In genomic region chr6:135667694-135668455, GRCh38 we compare ENCODE assay signal across 9 cellular contexts.
DNase-seq lines count a peak whose midpoint lies in the region; ATAC-seq lines count a peak whose summit lies in the region.
"Had no signal": no experiment of that assay in that cellular context is flagged by ENCODE, and none has a peak within 500 bp of the region (broad histone marks: within the 10 kb centered on the region; RNA-seq: fewer than 3 reads in every experiment).

No MANE protein-coding gene starts in this region.

- H3K36me3 Mint-ChIP-seq in activated naive CD8-positive, alpha-beta T cell treated with anti-CD3 and anti-CD28 coated beads for 36 hours, result peaks cover 2% of the 10 kb centered on the region

- H3K4me1 ChIP-seq in subcutaneous abdominal adipose tissue (ENCODE audit: control insufficient read depth in 5 of 5, insufficient read depth in 5 of 5, low read length in 5 of 5), result peaks cover 3 to 10% (median 8%) of the 10 kb centered on the region in 5 donors

- peaks cover 0 to 12% (median 6%) of the 10 kb centered on the region in 5 donors for H3K9me3 ChIP-seq in subcutaneous abdominal adipose tissue (ENCODE audit: control insufficient read depth in 5 of 5, low read length in 5 of 5)

- peaks cover 2% of the 10 kb centered on the region for H3K4me1 Mint-ChIP-seq in activated naive CD8-positive, alpha-beta T cell treated with anti-CD3 and anti-CD28 coated beads for 36 hours
- peaks cover 22% of the 10 kb centered on the region for H3K4me1 Mint-ChIP-seq in stimulated activated naive CD8-positive, alpha-beta T cell treated with anti-CD3 and anti-CD28 coated beads, Interleukin-15, amount 100 ng/mL, for 72 hours

- peaks cover 28% of the 10 kb centered on the region for H3K27me3 Mint-ChIP-seq in activated naive CD8-positive, alpha-beta T cell treated with anti-CD3 and anti-CD28 coated beads for 36 hours
- H3K27me3 Mint-ChIP-seq in stimulated activated naive CD8-positive, alpha-beta T cell treated with anti-CD3 and anti-CD28 coated beads, Interleukin-15, amount 100 ng/mL, for 72 hours, result peaks cover 30% of the 10 kb centered on the region

- no peak overlapping the region for H3K27ac Mint-ChIP-seq in activated naive CD8-positive, alpha-beta T cell treated with anti-CD3 and anti-CD28 coated beads for 36 hours
- H3K27ac Mint-ChIP-seq in stimulated activated naive CD8-positive, alpha-beta T cell treated with anti-CD3 and anti-CD28 coated beads, Interleukin-15, amount 100 ng/mL, for 72 hours, result no peak overlapping the region

- no peaks in the 10 kb centered on the region for H3K36me3 ChIP-seq in subcutaneous abdominal adipose tissue (ENCODE audit: control insufficient read depth in 5 of 5, insufficient read depth in 5 of 5, low read length in 5 of 5)

- peaks cover 0 to 3% (median 0%) of the 10 kb centered on the region in 5 donors for H3K27me3 ChIP-seq in subcutaneous abdominal adipose tissue (ENCODE audit: control insufficient read depth in 5 of 5, insufficient read depth in 4 of 5, low read length in 5 of 5)

- no peak overlapping the region for H3K27ac ChIP-seq in subcutaneous abdominal adipose tissue (ENCODE audit: low read depth, low read length)

- no peak overlapping the region for H3K4me3 Mint-ChIP-seq in activated naive CD8-positive, alpha-beta T cell treated with anti-CD3 and anti-CD28 coated beads for 36 hours
- H3K4me3 Mint-ChIP-seq in stimulated activated naive CD8-positive, alpha-beta T cell treated with anti-CD3 and anti-CD28 coated beads, Interleukin-15, amount 100 ng/mL, for 72 hours, result no peak overlapping the region

- DNase-seq in NCI-H1105 treated with DMSO at 0.1 percent for 48 hours (lab: John Stamatoyannopoulos, UW), result peak; percentile 33
- no peak for DNase-seq in NCI-H1105 (lab: John Stamatoyannopoulos, UW)
- peak; percentile 58 for DNase-seq in amniotic epithelial cell (ENCODE audit: low read depth)
- DNase-seq in iPS-NIHi11 (ENCODE audit: low spot score), result peak; percentile 23
- no peak for DNase-seq in activated naive CD8-positive, alpha-beta T cell treated with anti-CD3 and anti-CD28 coated beads for 36 hours
- no peak for DNase-seq in activated CD8-positive, alpha-beta memory T cell treated with anti-CD3 and anti-CD28 coated beads for 24 hours
- no peak for DNase-seq in stimulated activated naive CD8-positive, alpha-beta T cell treated with anti-CD3 and anti-CD28 coated beads, Interleukin-15, amount 100 ng/mL, for 72 hours
- DNase-seq: AML-193 had no signal

- ATAC-seq in stimulated activated naive CD8-positive, alpha-beta T cell treated with anti-CD3 and anti-CD28 coated beads, Interleukin-15, amount 100 ng/mL, for 72 hours, result no peak

- peak overlapping the region; percentile 33 to 61 (median 54) for H3K4me3 ChIP-seq in subcutaneous abdominal adipose tissue (ENCODE audit: low read depth in 1 of 5, low read length in 5 of 5)

- peaks cover 5% of the 10 kb centered on the region for H3K9me3 Mint-ChIP-seq in activated naive CD8-positive, alpha-beta T cell treated with anti-CD3 and anti-CD28 coated beads for 36 hours
- H3K9me3 Mint-ChIP-seq in stimulated activated naive CD8-positive, alpha-beta T cell treated with anti-CD3 and anti-CD28 coated beads, Interleukin-15, amount 100 ng/mL, for 72 hours, result peaks cover 5 to 27% of the 10 kb centered on the region in 2 donors

- H3K9ac ChIP-seq in subcutaneous abdominal adipose tissue (ENCODE audit: low read length in 5 of 5), result peak overlapping the region in 2 of 5 donors; percentile 26 to 52

Comparison
In these comparisons a context has a peak if more than half of its experiments do, and no peak if none do; other contexts are left out.
1. DNase-seq: peak in NCI-H1105 treated with DMSO at 0.1 percent for 48 hours (single experiment), amniotic epithelial cell (single experiment) and iPS-NIHi11 (single experiment); none in NCI-H1105 (single experiment), activated naive CD8-positive, alpha-beta T cell treated with anti-CD3 and anti-CD28 coated beads for 36 hours (single experiment), activated CD8-positive, alpha-beta memory T cell treated with anti-CD3 and anti-CD28 coated beads for 24 hours (single experiment) and stimulated activated naive CD8-positive, alpha-beta T cell treated with anti-CD3 and anti-CD28 coated beads, Interleukin-15, amount 100 ng/mL, for 72 hours (0 of 2).